Comparison of ENCODE assay signal across 1 cellular context in genomic region chr5:81301221-81302015, GRCh38.
A peak's percentile ranks its signal among the peaks of the same experiment; 100 is the strongest.
TF ChIP-seq lines count a peak whose summit lies in the region.

TSS of gene ZCCHC9 (plus strand) at chr5:81301587. CDS start at chr5:81304758, 3,171 bp downstream.

TF ChIP-seq in HepG2, 621 proteins besides CTCF, POLR2A, EP300 and RAD21 (continued from another document and continues in another):
- TF ChIP-seq POLR2AphosphoS5 (IDR thresholded peaks at IDR 0.05; ENCODE audit: low read depth, low read length): peak; percentile 92
- TF ChIP-seq ZBTB43 (CRISPR knock-in tag; conservative IDR thresholded peaks at IDR 0.05): no peak
- 0 out of 2 replicates have a peak, but pooled peaks have one; percentile 52 for TF ChIP-seq ZNF598 (CRISPR knock-in tag; IDR thresholded peaks at IDR 0.05; ENCODE audit: borderline replicate concordance)
- TF ChIP-seq EZH2 (conservative IDR thresholded peaks at IDR 0.05; ENCODE audit: low read depth, low read length): no peak
- no peak for TF ChIP-seq ZNF296 (CRISPR knock-in tag; conservative IDR thresholded peaks at IDR 0.05)
- peak; percentile 93 for TF ChIP-seq RBFOX2 (IDR thresholded peaks at IDR 0.05; ENCODE audit: low read depth, low read length)
- TF ChIP-seq ZFP91 (CRISPR knock-in tag; IDR thresholded peaks at IDR 0.05; ENCODE audit: borderline replicate concordance): peak; percentile 87
- 0 out of 2 replicates have a peak, but pooled peaks have one; percentile 44 for TF ChIP-seq ZBTB46 (CRISPR knock-in tag; IDR thresholded peaks at IDR 0.05; ENCODE audit: borderline replicate concordance)
- TF ChIP-seq ELK4 (CRISPR knock-in tag; IDR thresholded peaks at IDR 0.05; ENCODE audit: borderline replicate concordance): no peak
- TF ChIP-seq UBTF (CRISPR knock-in tag; IDR thresholded peaks at IDR 0.05): peak; percentile 86
- peak; percentile 97 for TF ChIP-seq POLR2G (IDR thresholded peaks at IDR 0.05; ENCODE audit: low read depth, low read length)
- TF ChIP-seq MXD3 (CRISPR knock-in tag; IDR thresholded peaks at IDR 0.05): peak; percentile 74
- TF ChIP-seq BORCS8-MEF2B (CRISPR knock-in tag; IDR thresholded peaks at IDR 0.05): peak; percentile 88
- TF ChIP-seq ZNF562 (CRISPR knock-in tag; IDR thresholded peaks at IDR 0.05; ENCODE audit: borderline replicate concordance): no peak
- peak; percentile 84 for TF ChIP-seq HDAC2 (CRISPR knock-in tag; IDR thresholded peaks at IDR 0.05)
- peak; percentile 89 for TF ChIP-seq GMEB2 (CRISPR knock-in tag; IDR thresholded peaks at IDR 0.05; ENCODE audit: low read depth)
- TF ChIP-seq CREM (IDR thresholded peaks at IDR 0.05): peak; percentile 99
- peak; percentile 85 for TF ChIP-seq CREM (CRISPR knock-in tag; IDR thresholded peaks at IDR 0.05)
- TF ChIP-seq ZNF570 (CRISPR knock-in tag; IDR thresholded peaks at IDR 0.05; ENCODE audit: borderline replicate concordance): no peak
- TF ChIP-seq ZNF383 (CRISPR knock-in tag; IDR thresholded peaks at IDR 0.05; ENCODE audit: borderline replicate concordance): 0 out of 2 replicates have a peak, but pooled peaks have one; percentile 57
- peak; percentile 61 for TF ChIP-seq SALL2 (CRISPR knock-in tag; IDR thresholded peaks at IDR 0.05)
- TF ChIP-seq IRF9 (CRISPR knock-in tag; IDR thresholded peaks at IDR 0.05; ENCODE audit: borderline replicate concordance): peak; percentile 57; the same call in 1 of the 2 replicates
- TF ChIP-seq KLF16 (CRISPR knock-in tag; IDR thresholded peaks at IDR 0.05): peak in 1 of 2 experiments; percentile 94; a peak in 2 of 4 replicates
- TF ChIP-seq ZFP1 (CRISPR knock-in tag; IDR thresholded peaks at IDR 0.05): 0 out of 2 replicates have a peak, but pooled peaks have one; percentile 85
- peak; percentile 91 for TF ChIP-seq ERF (CRISPR knock-in tag; IDR thresholded peaks at IDR 0.05)
- no peak for TF ChIP-seq HDAC6 (IDR thresholded peaks at IDR 0.05; ENCODE audit: low read depth, low read length)
- no peak for TF ChIP-seq NFE2L1 (CRISPR knock-in tag; IDR thresholded peaks at IDR 0.05; ENCODE audit: borderline replicate concordance)
- peak; percentile 80; the same call in 1 of the 2 replicates for TF ChIP-seq ZNF777 (CRISPR knock-in tag; IDR thresholded peaks at IDR 0.05)
- TF ChIP-seq ZNF891 (CRISPR knock-in tag; IDR thresholded peaks at IDR 0.05): peak; percentile 79
- TF ChIP-seq DMAP1 (CRISPR knock-in tag; IDR thresholded peaks at IDR 0.05): peak; percentile 82
- 0 out of 2 replicates have a peak, but pooled peaks have one; percentile 78 for TF ChIP-seq ZNF564 (CRISPR knock-in tag; IDR thresholded peaks at IDR 0.05)
- peak; percentile 54; the same call in 1 of the 2 replicates for TF ChIP-seq NFKB2 (CRISPR knock-in tag; IDR thresholded peaks at IDR 0.05; ENCODE audit: borderline replicate concordance)
- TF ChIP-seq POGZ (CRISPR knock-in tag; IDR thresholded peaks at IDR 0.05): peak; percentile 96
- TF ChIP-seq ZNF136 (CRISPR knock-in tag; IDR thresholded peaks at IDR 0.05; ENCODE audit: low read depth): 0 out of 2 replicates have a peak, but pooled peaks have one; percentile 44
- TF ChIP-seq ZNF644 (CRISPR knock-in tag; IDR thresholded peaks at IDR 0.05; ENCODE audit: low read depth): no peak
- no peak for TF ChIP-seq NFIC (IDR thresholded peaks at IDR 0.05; ENCODE audit: low read length)
- TF ChIP-seq MED1 (CRISPR knock-in tag; IDR thresholded peaks at IDR 0.05): peak; percentile 34
- TF ChIP-seq ZNF556 (CRISPR knock-in tag; IDR thresholded peaks at IDR 0.05; ENCODE audit: borderline replicate concordance): peak; percentile 95
- TF ChIP-seq HNF1B (CRISPR knock-in tag; IDR thresholded peaks at IDR 0.05): peak; percentile 89
- no peak for TF ChIP-seq KLF15 (CRISPR knock-in tag; IDR thresholded peaks at IDR 0.05; ENCODE audit: borderline replicate concordance)
- TF ChIP-seq ZFP41 (CRISPR knock-in tag; IDR thresholded peaks at IDR 0.05; ENCODE audit: borderline replicate concordance): no peak
- peak; percentile 48; the same call in 1 of the 2 replicates for TF ChIP-seq FOSL2 (CRISPR knock-in tag; IDR thresholded peaks at IDR 0.05)
- peak; percentile 97 for TF ChIP-seq GABPA (IDR thresholded peaks at IDR 0.05; ENCODE audit: low read depth, low read length)
- TF ChIP-seq GABPA (CRISPR knock-in tag; IDR thresholded peaks at IDR 0.05; ENCODE audit: low read depth): peak; percentile 99
- TF ChIP-seq TEAD3 (CRISPR knock-in tag; optimal IDR thresholded peaks at IDR 0.05; ENCODE audit: borderline replicate concordance): peak; percentile 83
- peak; percentile 86 for TF ChIP-seq MYPOP (CRISPR knock-in tag; IDR thresholded peaks at IDR 0.05)
- peak; percentile 50 for TF ChIP-seq DBP (CRISPR knock-in tag; IDR thresholded peaks at IDR 0.05; ENCODE audit: not compliant biosample characterization)
- no peak for TF ChIP-seq ZNF746 (CRISPR knock-in tag; IDR thresholded peaks at IDR 0.05)
- peak; percentile 93 for TF ChIP-seq ZNF205 (CRISPR knock-in tag; IDR thresholded peaks at IDR 0.05)
- TF ChIP-seq ARNT2 (CRISPR knock-in tag; IDR thresholded peaks at IDR 0.05; ENCODE audit: low read depth): peak; percentile 41; the same call in 1 of the 2 replicates
- peak; percentile 77; the same call in 1 of the 2 replicates for TF ChIP-seq IKZF5 (CRISPR knock-in tag; IDR thresholded peaks at IDR 0.05)
